Comparison of ENCODE assay signal across 12 cellular contexts in the genomic region with DNA sequence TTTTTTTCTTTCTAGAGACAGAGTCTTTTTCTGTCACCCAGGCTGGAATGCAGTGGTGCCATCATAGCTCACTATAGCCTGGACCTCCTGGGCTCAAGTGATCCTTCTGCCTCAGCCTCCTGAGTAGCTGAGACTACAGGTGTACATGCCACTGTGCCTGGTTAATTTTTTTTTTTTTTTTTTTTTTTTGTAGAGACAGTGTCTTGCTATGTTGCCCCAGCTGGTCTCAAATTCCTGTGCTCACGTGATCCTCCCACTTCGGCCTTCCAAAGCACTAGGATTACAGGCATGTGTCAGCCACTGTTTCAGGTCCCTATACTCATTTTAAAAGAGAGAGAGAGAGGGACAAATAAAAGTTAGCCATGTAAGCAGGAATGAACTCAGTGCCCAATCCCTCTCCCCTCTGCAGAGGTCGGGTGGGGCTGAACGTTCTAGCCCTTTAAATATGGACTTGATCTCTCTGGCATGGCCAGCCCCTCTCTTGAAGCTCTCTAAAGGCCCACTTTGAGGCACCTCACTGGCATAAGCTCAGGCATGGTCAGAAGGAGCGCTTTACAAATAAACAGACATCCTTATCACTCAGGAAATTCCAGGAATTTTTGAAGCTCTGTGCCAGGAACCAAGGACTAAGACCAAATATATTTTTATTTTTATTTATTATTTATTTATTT. TPM values are rescaled to one million over a fixed set of nuclear protein-coding genes. Genes with fewer than 3 reads are reported as not detected.
DNase-seq lines count a peak whose midpoint lies in the region; ATAC-seq and TF ChIP-seq lines count a peak whose summit lies in the region.
"Had no signal": no experiment of that assay in that cellular context is flagged by ENCODE, and none has a peak within 500 bp of the region (broad histone marks: within the 10 kb centered on the region; RNA-seq: fewer than 3 reads in every experiment).

No MANE protein-coding gene starts in this region.

- peak overlapping the region; percentile 50 to 59 for H3K27ac ChIP-seq in thoracic aorta
- H3K27ac ChIP-seq: HL-60 had no signal

- H3K4me3 Mint-ChIP-seq in activated naive CD4-positive, alpha-beta T cell treated with anti-CD3 and anti-CD28 coated beads, Interleukin-2, amount 50 U/mL, for 24 hours, result no peak overlapping the region

- H3K4me1 Mint-ChIP-seq in activated naive CD4-positive, alpha-beta T cell treated with anti-CD3 and anti-CD28 coated beads, Interleukin-2, amount 50 U/mL, for 24 hours, result peaks cover 61% of the 10 kb centered on the region

- TF ChIP-seq CTCF in fibroblast of villous mesenchyme (IDR thresholded peaks at IDR 0.05; ENCODE audit: insufficient read depth, low read depth, low read length) (no peak), thoracic aorta (IDR thresholded peaks at IDR 0.05) (no peak)

- H3K27me3 ChIP-seq in thoracic aorta (replicated peaks; ENCODE audit: insufficient read depth), result no peaks in the 10 kb centered on the region

- H3K36me3 ChIP-seq in thoracic aorta, result no peaks in the 10 kb centered on the region

- H3K27me3 Mint-ChIP-seq in activated naive CD4-positive, alpha-beta T cell treated with anti-CD3 and anti-CD28 coated beads, Interleukin-2, amount 50 U/mL, for 24 hours, result no peaks in the 10 kb centered on the region

- no peak for DNase-seq in activated naive CD4-positive, alpha-beta T cell (lab: John Stamatoyannopoulos, UW)
- peak; percentile 69 to 86 for DNase-seq in SW 1271 (lab: John Stamatoyannopoulos, UW)
- DNase-seq in fibroblast of villous mesenchyme (ENCODE audit: low read depth), result peak; percentile 57
- no peak for DNase-seq in thoracic aorta (ENCODE audit: low spot score)
- no peak for DNase-seq in NCI-H2029 (lab: John Stamatoyannopoulos, UW)
- no peak for DNase-seq in KBM-7
- DNase-seq: small intestine; stimulated activated naive CD4-positive, alpha-beta T cell; T-helper 9 cell had no signal

- H3K9me3 ChIP-seq in thoracic aorta, result no peaks in the 10 kb centered on the region

- no peak for ATAC-seq in thoracic aorta (ENCODE audit: insufficient number of reproducible peaks, low FRiP score, low read depth)
- no peak for ATAC-seq in GM21737 (IDR thresholded peaks at IDR 0.05; ENCODE audit: unreplicated experiment)

- in situ Hi-C loops in KBM-7 (cut with MboI; ENCODE audit: low pct_unique_long_range_greater_than_20kb, low sequenced_read_pairs), result no loop called here

- H3K9me3 Mint-ChIP-seq in activated naive CD4-positive, alpha-beta T cell treated with anti-CD3 and anti-CD28 coated beads, Interleukin-2, amount 50 U/mL, for 24 hours, result no peaks in the 10 kb centered on the region

- peaks cover 4% of the 10 kb centered on the region for H3K36me3 Mint-ChIP-seq in activated naive CD4-positive, alpha-beta T cell treated with anti-CD3 and anti-CD28 coated beads, Interleukin-2, amount 50 U/mL, for 24 hours

- no peak overlapping the region for H3K4me3 ChIP-seq in fibroblast of villous mesenchyme (ENCODE audit: low read depth, low read length)
- no peak overlapping the region for H3K4me3 ChIP-seq in thoracic aorta

- peak overlapping the region; percentile 8 for H3K27ac Mint-ChIP-seq in activated naive CD4-positive, alpha-beta T cell treated with anti-CD3 and anti-CD28 coated beads, Interleukin-2, amount 50 U/mL, for 24 hours

- H3K4me1 ChIP-seq in thoracic aorta (ENCODE audit: control insufficient read depth in 1 of 2, low read depth in 2 of 2), result peaks cover 16 to 29% of the 10 kb centered on the region in 2 donors

RNA-seq across cellular contexts. Expression of a gene that starts 9.0 kb away (rescaled TPM):
- total RNA-seq in fibroblast of villous mesenchyme (25.9 and 32.2 TPM in 2 replicates), thoracic aorta (10 to 100 TPM; 41.0 to 62.3 TPM)

RNA-seq across cellular contexts. Expression of a gene that starts 52.5 kb away (rescaled TPM):
- total RNA-seq in fibroblast of villous mesenchyme (15.1 and 17.3 TPM in 2 replicates), thoracic aorta (10 to 100 TPM; 15.7 to 24.0 TPM)

Comparison
In these comparisons a context has a peak if more than half of its experiments do, and no peak if none do; other contexts are left out.
1. DNase-seq: peak in SW 1271 (2 of 2) and fibroblast of villous mesenchyme (single experiment); none in activated naive CD4-positive, alpha-beta T cell (0 of 4), thoracic aorta (single experiment), NCI-H2029 (single experiment) and KBM-7 (single experiment).